ENCODE assay signal across 21 cellular contexts in genomic region chr1:99507906-99508732, GRCh38.
"Had no signal": no experiment of that assay in that cellular context is flagged by ENCODE, and none has a peak within 500 bp of the region (broad histone marks: within the 10 kb centered on the region; RNA-seq: fewer than 3 reads in every experiment).

No MANE protein-coding gene starts in this region.

- H3K9me3 ChIP-seq: esophagus muscularis mucosa, heart right ventricle, neutrophil, pancreas, sigmoid colon, testis, tibial artery had no signal

- H3K36me3 ChIP-seq: esophagus muscularis mucosa, heart right ventricle, neutrophil, pancreas, sigmoid colon, tibial artery had no signal

- DNase-seq: dermis blood vessel endothelial cell; effector memory CD4-positive, alpha-beta T cell; foreskin keratinocyte; glutamatergic neuron; hippocampal formation; immature natural killer cell; islet precursor cell; natural killer cell; sigmoid colon; stimulated activated CD4-positive, alpha-beta T cell treated with anti-CD3 and anti-CD28 coated beads, Interleukin-4, amount 100 ng/mL, for 4 hours; stimulated activated naive CD8-positive, alpha-beta T cell treated with anti-CD3 and anti-CD28 coated beads, Interleukin-15, Interleukin-2, amounts not matched to agents 100 U/mL and 50 U/mL, for 24 hours; substantia nigra; testis; tibial artery had no signal

- H3K27ac ChIP-seq: coronary artery, esophagus muscularis mucosa, foreskin keratinocyte, heart right ventricle, neutrophil, pancreas, sigmoid colon, testis, tibial artery had no signal

- H3K27me3 ChIP-seq: esophagus muscularis mucosa, foreskin keratinocyte, heart right ventricle, neutrophil, pancreas, sigmoid colon, testis, tibial artery had no signal

- ATAC-seq: foreskin keratinocyte; heart right ventricle; left lobe of liver; natural killer cell; pancreas; stimulated activated memory B cell treated with anti-CD40 and anti-IgM and Interleukin-4, amounts not matched to agents 10 μg/mL and 1 μg/mL and 100 μg/mL, for 72 hours; stimulated activated naive CD8-positive, alpha-beta T cell treated with anti-CD3 and anti-CD28 coated beads, Interleukin-15, Interleukin-2, amounts not matched to agents 100 U/mL and 50 U/mL, for 24 hours had no signal

- H3K4me3 ChIP-seq: coronary artery, esophagus muscularis mucosa, heart right ventricle, pancreas, sigmoid colon, testis, tibial artery had no signal

- H3K4me1 ChIP-seq: foreskin keratinocyte, pancreas, sigmoid colon, tibial artery had no signal
